In genomic region chr9:34989056-34989945, GRCh38 we compare ENCODE assay signal across 8 cellular contexts. TPM values are rescaled to one million over a fixed set of nuclear protein-coding genes. Genes with fewer than 3 reads are reported as not detected.
DNase-seq lines count a peak whose midpoint lies in the region; ATAC-seq and TF ChIP-seq lines count a peak whose summit lies in the region.

TSS of gene DNAJB5 (plus strand) at chr9:34989745. CDS start at chr9:34990631, 886 bp downstream.

- POLR2A ChIA-PET in WTC11 (lab: Charles Lee) = interaction anchor here (0.9 to 3.4 kb wide), 8 partner anchors 11 to 127 kb away, joined by 3 to 10 read pairs (median 5); partner anchors contain the start of genes ATOSB, FANCG and VCP

- H3K27ac Mint-ChIP-seq in WTC11 = peak within 1 kb of the TSS; percentile 98

- ATAC-seq in GM18909 (IDR thresholded peaks at IDR 0.05; ENCODE audit: poor library complexity, unreplicated experiment) = peak; percentile 93
- peak; percentile 88 for ATAC-seq in HG03159 (IDR thresholded peaks at IDR 0.05; ENCODE audit: unreplicated experiment)
- ATAC-seq in WTC11 = peak; percentile 85

- no peak for TF ChIP-seq CTCF in WTC11 (IDR thresholded peaks at IDR 0.05)
- no peak for TF ChIP-seq CTCF in cardiac fibroblast (IDR thresholded peaks at IDR 0.05; ENCODE audit: low read depth, low read length)

- peak within 1 kb of the TSS; percentile 64 to 97 for H3K4me3 ChIP-seq in cardiac fibroblast (replicated peaks in 1 of 2; ENCODE audit: low read depth in 2 of 2, low read length in 2 of 2)
- peak within 1 kb of the TSS; percentile 79 to 99 (median 85) for H3K4me3 ChIP-seq in skin epidermis

- H3K4me1 Mint-ChIP-seq in WTC11 = peaks cover 60% of the 10 kb centered on the region

- DNase-seq in AG08395 (ENCODE audit: low spot score) = peak; percentile 99
- peak; percentile 96 for DNase-seq in NCI-H2227 (lab: John Stamatoyannopoulos, UW; ENCODE audit: unreplicated experiment)
- peak; percentile 98 for DNase-seq in WTC11 (ENCODE audit: low spot score)
- peak; percentile 100 for DNase-seq in cardiac fibroblast (ENCODE audit: low read depth in 2 of 2)
- DNase-seq in iPS-NIHi11 (ENCODE audit: low spot score) = peak; percentile 93

- H3K36me3 Mint-ChIP-seq in WTC11 = peaks cover 9% of the 10 kb centered on the region; the same call in 1 of the 2 replicates

- CTCF ChIA-PET in WTC11 (lab: Charles Lee) = interaction anchor here (0.6 to 10.1 kb wide), 12 partner anchors 20 to 288 kb away, joined by 3 to 183 read pairs (median 7); partner anchors contain the start of genes PIGO, UNC13B and VCP

- H3K4me3 Mint-ChIP-seq in WTC11 = peak within 1 kb of the TSS; percentile 82

- no peaks in the 10 kb centered on the region for H3K9me3 Mint-ChIP-seq in WTC11

- peaks cover 4% of the 10 kb centered on the region for H3K27me3 Mint-ChIP-seq in WTC11 (ENCODE audit: low read depth)

- H3K27ac ChIP-seq in skin epidermis = peak within 1 kb of the TSS in 20 of 21 experiments; percentile 61 to 97 (median 88)

TF ChIP-seq in WTC11, 78 proteins besides CTCF, POLR2A, EP300 and RAD21:
- TF ChIP-seq CREM (CRISPR knock-in tag; IDR thresholded peaks at IDR 0.05) = 0 out of 2 replicates have a peak, but pooled peaks have one; percentile 23
- no peak for TF ChIP-seq MLX (CRISPR knock-in tag; IDR thresholded peaks at IDR 0.05)
- no peak for TF ChIP-seq TP53 (CRISPR knock-in tag; IDR thresholded peaks at IDR 0.05)
- peak; percentile 97 for TF ChIP-seq NFYB (CRISPR knock-in tag; conservative IDR thresholded peaks at IDR 0.05; ENCODE audit: low read depth)
- TF ChIP-seq SOX15 (CRISPR knock-in tag; IDR thresholded peaks at IDR 0.05) = no peak
- TF ChIP-seq ZNF425 (CRISPR knock-in tag; conservative IDR thresholded peaks at IDR 0.05) = no peak
- peak; percentile 72 for TF ChIP-seq FOXK1 (CRISPR knock-in tag; IDR thresholded peaks at IDR 0.05)
- peak; percentile 61; the same call in 1 of the 2 replicates for TF ChIP-seq MAX (CRISPR knock-in tag; IDR thresholded peaks at IDR 0.05)
- TF ChIP-seq NFE2L1 (CRISPR knock-in tag; IDR thresholded peaks at IDR 0.05) = 0 out of 2 replicates have a peak, but pooled peaks have one; percentile 21
- TF ChIP-seq JUN (CRISPR knock-in tag; IDR thresholded peaks at IDR 0.05) = no peak
- no peak for TF ChIP-seq GRHL2 (CRISPR knock-in tag; IDR thresholded peaks at IDR 0.05; ENCODE audit: insufficient replicate concordance, severe bottlenecking)
- TF ChIP-seq ZNF121 (CRISPR knock-in tag; IDR thresholded peaks at IDR 0.05) = no peak
- TF ChIP-seq E2F1 (CRISPR knock-in tag; IDR thresholded peaks at IDR 0.05) = no peak
- TF ChIP-seq USF2 (CRISPR knock-in tag; IDR thresholded peaks at IDR 0.05) = 0 out of 2 replicates have a peak, but pooled peaks have one; percentile 3
- TF ChIP-seq STAT6 (CRISPR knock-in tag; conservative IDR thresholded peaks at IDR 0.05; ENCODE audit: low read depth) = no peak
- 0 out of 2 replicates have a peak, but pooled peaks have one; percentile 33 for TF ChIP-seq E2F5 (CRISPR knock-in tag; IDR thresholded peaks at IDR 0.05)
- TF ChIP-seq ETV6 (CRISPR knock-in tag; IDR thresholded peaks at IDR 0.05) = no peak
- TF ChIP-seq CDX4 (CRISPR knock-in tag; IDR thresholded peaks at IDR 0.05; ENCODE audit: borderline replicate concordance) = no peak
- TF ChIP-seq SP1 (CRISPR knock-in tag; conservative IDR thresholded peaks at IDR 0.05) = peak; percentile 98
- peak; percentile 97 for TF ChIP-seq TEAD1 (CRISPR knock-in tag; IDR thresholded peaks at IDR 0.05)
- peak; percentile 93 for TF ChIP-seq TEAD4 (CRISPR knock-in tag; IDR thresholded peaks at IDR 0.05)

RNA-seq across cellular contexts. Expression of gene DNAJB5, which starts in this region (rescaled TPM):
- total RNA-seq in WTC11 (2021) = 26.7 to 30.0 TPM (median 28.6 TPM) in 3 replicates

Comparison
In these comparisons a context has a peak if more than half of its experiments do, and no peak if none do; other contexts are left out.
1. Peak in every context shown above with its lines: DNase-seq, ATAC-seq, H3K4me3 ChIP-seq and H3K27ac ChIP-seq.